In the genomic region with DNA sequence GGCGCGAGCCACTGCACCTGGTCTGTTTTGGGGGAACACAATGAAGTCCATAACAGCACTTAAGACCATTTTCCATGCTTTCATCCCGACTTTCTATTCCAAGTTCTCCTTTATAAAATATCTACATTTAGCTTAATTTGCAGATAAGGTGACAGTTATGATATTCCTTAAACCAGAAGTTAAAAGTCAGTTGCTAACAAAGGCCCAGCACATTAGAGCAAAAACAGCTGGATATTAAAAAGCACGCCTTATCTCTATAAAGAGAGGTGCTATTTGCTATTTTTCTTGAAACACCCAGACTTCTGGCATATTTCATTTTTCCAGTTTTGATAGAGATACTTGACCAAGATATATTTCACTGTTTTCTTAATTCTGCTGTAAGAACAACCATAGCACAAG, we compare ENCODE assay signal across 19 cellular contexts. TPM values are rescaled to one million over a fixed set of nuclear protein-coding genes. Genes with fewer than 3 reads are reported as not detected.
DNase-seq lines count a peak whose midpoint lies in the region; ATAC-seq and TF ChIP-seq lines count a peak whose summit lies in the region.
"Had no signal": no experiment of that assay in that cellular context is flagged by ENCODE, and none has a peak within 500 bp of the region (broad histone marks: within the 10 kb centered on the region; RNA-seq: fewer than 3 reads in every experiment).

No MANE protein-coding gene starts in this region.

- H3K27ac ChIP-seq in C4-2B: peak overlapping the region; percentile 99
- no peak overlapping the region for H3K27ac ChIP-seq in GM23248
- no peak overlapping the region for H3K27ac ChIP-seq in PC-9

- H3K9me3 ChIP-seq in GM23248 (ENCODE audit: low read depth) (no peaks in the 10 kb centered on the region), PC-9 (ENCODE audit: insufficient read depth, low read depth) (no peaks in the 10 kb centered on the region), iPS-15b (ENCODE audit: control insufficient read depth, insufficient read depth, low read length) (no peaks in the 10 kb centered on the region)

- POLR2A ChIA-PET in PC-9 (lab: Charles Lee; ENCODE audit: unreplicated experiment): interaction anchor here (0.5 to 1.1 kb wide), 7 partner anchors 29 to 730 kb away, joined by 3 to 12 read pairs (median 5); a partner anchor contains a TSS

- intact Hi-C loops in PC-9 (cut with micrococcal nuclease; ENCODE audit: unreplicated experiment): loop anchor here (5.0 to 10.0 kb wide), 4 partner anchors 422 to 1692 kb away; a partner anchor contains a TSS

- H3F3A ChIP-seq in GM23248 (ENCODE audit: insufficient read depth): peaks cover 40% of the 10 kb centered on the region
- H3F3A ChIP-seq in PC-9 (ENCODE audit: insufficient read depth, low read depth): peaks cover 29% of the 10 kb centered on the region

- no peak for DNase-seq in GM23248
- no peak for DNase-seq in PC-9
- DNase-seq in middle frontal gyrus (ENCODE audit: extremely low spot score, low spot score): no peak
- DNase-seq in activated CD4-positive, alpha-beta T cell treated with anti-CD3 and anti-CD28 coated beads, Interleukin-2, amount 50 U/mL, for 1 hour: no peak
- DNase-seq in AG08395 (ENCODE audit: low spot score): no peak
- DNase-seq: activated CD4-positive, alpha-beta memory T cell treated with anti-CD3 and anti-CD28 coated beads, Interleukin-2, amount 10 ng/mL, durations not matched to agents 7 days and 5 days; islet precursor cell; mammary epithelial cell; NCI-H1092; NK-92 treated with Interleukin-12 subunit alpha and Interleukin-12 subunit beta, amount 100 ng/mL, for 24 hours had no signal

- H3K4me3 ChIP-seq in GM23248 (no peak overlapping the region), PC-9 (no peak overlapping the region; the same call in 1 of the 2 replicates), iPS-15b (ENCODE audit: low read depth, low read length) (peak overlapping the region; percentile 93)

- no peaks in the 10 kb centered on the region for H3K9me2 ChIP-seq in GM23248 (ENCODE audit: insufficient read depth)
- H3K9me2 ChIP-seq in PC-9 (ENCODE audit: insufficient read depth): no peaks in the 10 kb centered on the region

- H3K79me2 ChIP-seq in GM23248 (ENCODE audit: insufficient read depth) (no peaks in the 10 kb centered on the region), PC-9 (ENCODE audit: low read depth) (no peaks in the 10 kb centered on the region)

- CTCF ChIA-PET in PC-9 (lab: Charles Lee): interaction anchor here (0.6 to 1.6 kb wide), 10 partner anchors 31 to 1773 kb away, joined by 3 to 7 read pairs (median 4); a partner anchor contains a TSS

- H2AFZ ChIP-seq in GM23248 (peak overlapping the region; percentile 100), PC-9 (peak overlapping the region; percentile 92; the same call in 1 of the 2 replicates)

- in situ Hi-C loops in GM23248 (cut with MboI): loop anchor here (10.0 kb wide), 1 partner anchor 742 kb away; no protein-coding TSS in a partner anchor

- H3K27me3 ChIP-seq in GM23248 (replicated peaks; ENCODE audit: insufficient read depth): no peaks in the 10 kb centered on the region
- H3K27me3 ChIP-seq in PC-9 (ENCODE audit: insufficient read depth, low read depth): no peaks in the 10 kb centered on the region
- H3K27me3 ChIP-seq in iPS-15b (ENCODE audit: control insufficient read depth, insufficient read depth, low read length): no peaks in the 10 kb centered on the region

- H3K4me2 ChIP-seq in GM23248 (ENCODE audit: unreplicated experiment): peak overlapping the region; percentile 85
- H3K4me2 ChIP-seq in PC-9: peak overlapping the region; percentile 78

- no TSS peak for BruUV-seq in PC-9 (replicated peaks; lab: Mats Ljungman, UMichigan)

- 85 to 87% methylated on average over 4 of the region's 4 CpGs for WGBS in GM23248 (ENCODE audit: low coverage in 1 of 2, low lambda C conversion rate in 2 of 2, missing lambda C conversion rate in 2 of 2), 2 experiments

- peak overlapping the region; percentile 86 for H3K9ac ChIP-seq in GM23248
- H3K9ac ChIP-seq in iPS-15b (ENCODE audit: low read depth, low read length): no peak overlapping the region

- no peak for ATAC-seq in GM19324 (IDR thresholded peaks at IDR 0.05; ENCODE audit: low FRiP score, unreplicated experiment)

- H3K4me1 ChIP-seq in GM23248 (ENCODE audit: insufficient read depth): peaks cover 3% of the 10 kb centered on the region; the same call in 1 of the 2 replicates
- H3K4me1 ChIP-seq in PC-9 (replicated peaks; ENCODE audit: insufficient read depth): peaks cover 18% of the 10 kb centered on the region
- H3K4me1 ChIP-seq in iPS-15b (ENCODE audit: control insufficient read depth, insufficient read depth, low read length): peaks cover 3% of the 10 kb centered on the region

- TF ChIP-seq CTCF in C4-2B (conservative IDR thresholded peaks at IDR 0.05) (no peak), PC-9 (conservative IDR thresholded peaks at IDR 0.05) (no peak)

- H3K36me3 ChIP-seq in GM23248 (ENCODE audit: low read depth): no peaks in the 10 kb centered on the region
- no peaks in the 10 kb centered on the region for H3K36me3 ChIP-seq in PC-9 (ENCODE audit: low read depth)
- H3K36me3 ChIP-seq in iPS-15b (ENCODE audit: control insufficient read depth, insufficient read depth, low read length): no peaks in the 10 kb centered on the region

- H4K20me1 ChIP-seq in GM23248 (ENCODE audit: insufficient read depth): no peaks in the 10 kb centered on the region
- no peaks in the 10 kb centered on the region for H4K20me1 ChIP-seq in PC-9 (ENCODE audit: insufficient read depth)

RNA-seq across cellular contexts. Expression of a gene that starts 15.8 kb away (rescaled TPM):
- not detected in 2 replicates for total RNA-seq in GM23248 (2014; rRNA removed; shearing (Covaris generic))
- polyA plus RNA-seq in GM23248 (2016; fragmentation: Nextera tagmentation; extraction: Ambion mirVana): not detected in 2 replicates
- not detected in 2 replicates for total RNA-seq in PC-9 (2021)
- total RNA-seq: activated CD4-positive, alpha-beta memory T cell treated with anti-CD3 and anti-CD28 coated beads, Interleukin-2, amount 10 ng/mL, durations not matched to agents 7 days and 5 days; epithelial cell of proximal tubule; glomerular endothelial cell; H4; mammary epithelial cell had no signal
- polyA plus RNA-seq: CD14-positive monocyte, mammary epithelial cell, neural cell, thymus had no signal
